8 cellular contexts compared by ENCODE assay signal in genomic region chr9:83817011-83817355, GRCh38. TPM values are rescaled to one million over a fixed set of nuclear protein-coding genes. Genes with fewer than 3 reads are reported as not detected.
DNase-seq lines count a peak whose midpoint lies in the region; ATAC-seq and TF ChIP-seq lines count a peak whose summit lies in the region.
"Not testable (repeated sequence)": the region's sequence is repeated elsewhere in the genome, so short reads cannot be mapped to it uniquely, and the experiment has no call there.

No MANE protein-coding gene starts in this region.

- H3K9me3 Mint-ChIP-seq in activated T-helper 2 cell treated with anti-CD3 and anti-CD28 coated beads, Interferon-gamma antibody, Interleukin-2, Interleukin-4, amounts not matched to agents 10 μg/mL and 5 μg/mL and 100 μg/mL, durations not matched to agents 14 hours and 24 hours and 36 hours; endodermal cell: not testable (repeated sequence)

- H3K9me3 ChIP-seq in endodermal cell (ENCODE audit: control insufficient read depth, low read length); gastrocnemius medialis; testis: not testable (repeated sequence)

- not testable (repeated sequence) for H3K4me1 ChIP-seq in endodermal cell (ENCODE audit: control insufficient read depth, insufficient read depth, low read length); testis
- H3K4me1 ChIP-seq in gastrocnemius medialis = peaks cover 8 to 12% of the 10 kb centered on the region in 2 donors

- peak; percentile 12 for DNase-seq in EL
- DNase-seq in RPMI8226 = peak; percentile 49
- DNase-seq in activated T-helper 2 cell treated with anti-CD3 and anti-CD28 coated beads, Interferon-gamma antibody, Interleukin-2, Interleukin-4, amounts not matched to agents 10 μg/mL and 5 μg/mL and 100 μg/mL, durations not matched to agents 14 hours and 24 hours and 36 hours (ENCODE audit: low spot score); endodermal cell; lower leg skin (ENCODE audit: low spot score in 2 of 2); gastrocnemius medialis: not testable (repeated sequence)
- DNase-seq in testis = peak; percentile 31

- intact Hi-C loops in activated T-helper 2 cell treated with anti-CD3 and anti-CD28 coated beads, Interferon-gamma antibody, Interleukin-2, Interleukin-4, amounts not matched to agents 10 μg/mL and 5 μg/mL and 100 μg/mL, durations not matched to agents 14 hours and 24 hours and 36 hours (cut with micrococcal nuclease) = loop anchor here (5.0 kb wide), 2 partner anchors 110 to 195 kb away; partner anchors contain the start of genes IDNK and UBQLN1
- intact Hi-C loops in lower leg skin (cut with DNase I; ENCODE audit: low total_unique reads); testis (cut with DNase I; ENCODE audit: low total_unique reads): not testable (repeated sequence)
- intact Hi-C loops in gastrocnemius medialis (cut with DNase I; ENCODE audit: low total_unique reads) = loop anchor here (2.0 to 5.0 kb wide), 3 partner anchors 104 to 165 kb away; partner anchors contain the start of genes HNRNPK, KIF27, RMI1 and UBQLN1

- TF ChIP-seq POLR2A in lower leg skin (IDR thresholded peaks at IDR 0.05); gastrocnemius medialis (IDR thresholded peaks at IDR 0.05); testis (IDR thresholded peaks at IDR 0.05): not testable (repeated sequence)

- H3K4me1 Mint-ChIP-seq in activated T-helper 2 cell treated with anti-CD3 and anti-CD28 coated beads, Interferon-gamma antibody, Interleukin-2, Interleukin-4, amounts not matched to agents 10 μg/mL and 5 μg/mL and 100 μg/mL, durations not matched to agents 14 hours and 24 hours and 36 hours (ENCODE audit: low read depth); endodermal cell: not testable (repeated sequence)

- ATAC-seq in HG03354 (IDR thresholded peaks at IDR 0.05; ENCODE audit: poor library complexity, severe bottlenecking, unreplicated experiment) = peak; percentile 25
- peak in 1 of 2 donors; percentile 22 for ATAC-seq in gastrocnemius medialis

- H3K27me3 ChIP-seq in endodermal cell (ENCODE audit: control insufficient read depth, insufficient read depth, low read length, poor library complexity, severe bottlenecking) = peaks cover 19% of the 10 kb centered on the region
- not testable (repeated sequence) for H3K27me3 ChIP-seq in gastrocnemius medialis, testis

- in situ Hi-C loops in gastrocnemius medialis (cut with MboI; ENCODE audit: low sequenced_read_pairs in 4 of 4) = not testable (repeated sequence)

- H3K4me3 ChIP-seq in endodermal cell (ENCODE audit: low read length) (peak overlapping the region; percentile 84), lower leg skin (ENCODE audit: low read depth, poor library complexity, severe bottlenecking) (peak overlapping the region; percentile 53), gastrocnemius medialis (peak overlapping the region; percentile 62 to 84 (median 75)), testis (peak overlapping the region; percentile 77 to 88)

- not testable (repeated sequence) for H3K27ac ChIP-seq in endodermal cell (ENCODE audit: low read depth, low read length)
- H3K27ac ChIP-seq in gastrocnemius medialis (peak overlapping the region; percentile 89 to 94 (median 92)), testis (peak overlapping the region; percentile 82 to 90)

- H3K27ac Mint-ChIP-seq in activated T-helper 2 cell treated with anti-CD3 and anti-CD28 coated beads, Interferon-gamma antibody, Interleukin-2, Interleukin-4, amounts not matched to agents 10 μg/mL and 5 μg/mL and 100 μg/mL, durations not matched to agents 14 hours and 24 hours and 36 hours; endodermal cell: not testable (repeated sequence)

- not testable (repeated sequence) for H3K36me3 ChIP-seq in endodermal cell (ENCODE audit: control insufficient read depth, insufficient read depth, low read length); testis (ENCODE audit: low read depth, missing control alignments)
- H3K36me3 ChIP-seq in gastrocnemius medialis = peaks cover 0 to 19% of the 10 kb centered on the region in 2 donors

- not testable (repeated sequence) for H3K27me3 Mint-ChIP-seq in activated T-helper 2 cell treated with anti-CD3 and anti-CD28 coated beads, Interferon-gamma antibody, Interleukin-2, Interleukin-4, amounts not matched to agents 10 μg/mL and 5 μg/mL and 100 μg/mL, durations not matched to agents 14 hours and 24 hours and 36 hours (ENCODE audit: low read depth); endodermal cell (ENCODE audit: insufficient read depth)

- H3K36me3 Mint-ChIP-seq in activated T-helper 2 cell treated with anti-CD3 and anti-CD28 coated beads, Interferon-gamma antibody, Interleukin-2, Interleukin-4, amounts not matched to agents 10 μg/mL and 5 μg/mL and 100 μg/mL, durations not matched to agents 14 hours and 24 hours and 36 hours (ENCODE audit: low read depth); endodermal cell (ENCODE audit: low read depth): not testable (repeated sequence)

- peak overlapping the region; percentile 25 for H3K9ac ChIP-seq in endodermal cell (ENCODE audit: extremely low read depth, low read length, poor library complexity, severe bottlenecking)

- WGBS in endodermal cell (ENCODE audit: insufficient coverage in 1 of 2, insufficient read length in 1 of 2), 2 experiments = 0 to 1% methylated on average over 21 to 38 of the region's 38 CpGs
- 0% methylated on average over 11 to 36 of the region's 38 CpGs for WGBS in lower leg skin, 2 donors
- 0% methylated on average over 20 to 27 of the region's 38 CpGs for WGBS in testis, 2 donors

- TF ChIP-seq CTCF in endodermal cell (conservative IDR thresholded peaks at IDR 0.05); lower leg skin (IDR thresholded peaks at IDR 0.05); gastrocnemius medialis (IDR thresholded peaks at IDR 0.05 in 4 of 5, conservative IDR thresholded peaks at IDR 0.05 in 1 of 5); testis (IDR thresholded peaks at IDR 0.05): not testable (repeated sequence)

- peak overlapping the region; percentile 80 for H3K4me3 Mint-ChIP-seq in activated T-helper 2 cell treated with anti-CD3 and anti-CD28 coated beads, Interferon-gamma antibody, Interleukin-2, Interleukin-4, amounts not matched to agents 10 μg/mL and 5 μg/mL and 100 μg/mL, durations not matched to agents 14 hours and 24 hours and 36 hours (ENCODE audit: low read depth)
- H3K4me3 Mint-ChIP-seq in endodermal cell = not testable (repeated sequence)

RNA-seq across cellular contexts. Expression of gene GKAP1, which starts 0.6 kb away (rescaled TPM):
- 2.7 and 2.8 TPM in 2 replicates for total RNA-seq in activated T-helper 2 cell treated with anti-CD3 and anti-CD28 coated beads, Interferon-gamma antibody, Interleukin-2, Interleukin-4, amounts not matched to agents 10 μg/mL and 5 μg/mL and 100 μg/mL, durations not matched to agents 14 hours and 24 hours and 36 hours
- total RNA-seq in endodermal cell (10 to 100 TPM in 1 of 2 donors, 1 to 10 TPM in 1; 8.5 to 13.5 TPM), lower leg skin (1 to 10 TPM; 1.3 to 4.5 (median 2.6) TPM), gastrocnemius medialis (10 to 100 TPM; 23.7 to 40.0 (median 35.9) TPM), testis (100 to 1,000 TPM in 1 of 2 donors, 10 to 100 TPM in 1; 83.7 to 158 TPM)
- 18.6 TPM for polyA plus RNA-seq in endodermal cell (2013, experiment 1 of 2)
- 17.8 TPM for polyA plus RNA-seq in endodermal cell (2013, experiment 2 of 2)
- polyA plus RNA-seq in testis (ENCODE audit: insufficient read depth, low read depth, low replicate concordance) = 132 TPM
